12 cellular contexts compared by ENCODE assay signal in the genomic region with DNA sequence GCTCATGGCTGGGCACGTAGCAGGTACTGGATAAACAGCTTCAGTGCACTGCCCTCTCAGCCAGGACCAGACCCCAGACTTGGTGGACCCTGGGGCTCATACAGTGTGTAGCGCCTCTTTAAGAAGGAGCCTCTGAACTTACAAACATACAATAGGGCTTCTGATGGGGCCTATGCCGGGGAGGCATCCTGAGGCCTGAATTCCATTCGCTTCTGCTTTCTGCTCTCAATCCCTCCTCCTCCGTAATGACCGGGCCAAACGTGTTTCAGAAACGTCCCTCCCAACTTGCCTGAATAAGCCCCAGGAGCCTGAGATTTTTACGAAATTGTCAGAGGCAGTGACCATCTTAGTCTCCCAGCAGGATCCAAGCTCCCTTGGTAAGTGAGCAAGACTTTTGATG.
DNase-seq lines count a peak whose midpoint lies in the region; TF ChIP-seq lines count a peak whose summit lies in the region.
"Had no signal": no experiment of that assay in that cellular context is flagged by ENCODE, and none has a peak within 500 bp of the region (broad histone marks: within the 10 kb centered on the region; RNA-seq: fewer than 3 reads in every experiment).

No MANE protein-coding gene starts in this region.

- peaks cover 8% of the 10 kb centered on the region; the same call in 1 of the 2 replicates for H3K9me3 ChIP-seq in OCI-LY7 (ENCODE audit: low read length)
- no peaks in the 10 kb centered on the region for H3K9me3 ChIP-seq in hepatocyte (ENCODE audit: low read depth)
- no peaks in the 10 kb centered on the region for H3K9me3 ChIP-seq in thyroid gland
- H3K9me3 ChIP-seq: heart right ventricle had no signal

- H3K4me3 ChIP-seq in H7 (ENCODE audit: insufficient read depth, low read depth, low read length) (no peak overlapping the region), OCI-LY7 (ENCODE audit: low read depth, low read length, poor library complexity, severe bottlenecking) (peak overlapping the region; percentile 58), hepatocyte (no peak overlapping the region), thyroid gland (replicated peaks in 1 of 3) (no peak overlapping the region)
- H3K4me3 ChIP-seq: heart right ventricle had no signal

- no peaks in the 10 kb centered on the region; the same call in 1 of the 2 replicates for H3K36me3 ChIP-seq in H7 (replicated peaks; ENCODE audit: control insufficient read depth, insufficient read depth, low read length)
- no peaks in the 10 kb centered on the region; the same call in 1 of the 2 replicates for H3K36me3 ChIP-seq in OCI-LY7 (ENCODE audit: insufficient read depth, low read length)
- no peaks in the 10 kb centered on the region for H3K36me3 ChIP-seq in hepatocyte (replicated peaks; ENCODE audit: insufficient read depth, low read depth)
- H3K36me3 ChIP-seq in thyroid gland = no peaks in the 10 kb centered on the region
- H3K36me3 ChIP-seq: heart right ventricle had no signal

- H2AFZ ChIP-seq in OCI-LY7 (ENCODE audit: low read length) (peak overlapping the region; percentile 0; the same call in 1 of the 2 replicates), hepatocyte (no peak overlapping the region)

- H3K4me2 ChIP-seq in OCI-LY7 (ENCODE audit: low read length) (peak overlapping the region; percentile 93), hepatocyte (no peak overlapping the region)

- intact Hi-C loops in OCI-LY7 (cut with micrococcal nuclease; ENCODE audit: unreplicated experiment) = loop anchor here (2.0 kb wide), 2 partner anchors 46 to 228 kb away; no protein-coding TSS in a partner anchor
- intact Hi-C loops in thyroid gland (cut with DNase I) = no loop called here
- intact Hi-C loops in posterior cingulate gyrus (cut with DNase I) = no loop called here

- H4K20me1 ChIP-seq in OCI-LY7 (ENCODE audit: insufficient read depth, low read length) (no peaks in the 10 kb centered on the region), hepatocyte (ENCODE audit: insufficient read depth, poor library complexity, severe bottlenecking) (no peaks in the 10 kb centered on the region)

- POLR2A ChIA-PET in OCI-LY7 (lab: Charles Lee) = interaction anchor here (0.6 to 7.1 kb wide), 26 partner anchors 11 to 181 kb away, joined by 3 to 107 read pairs (median 6); no protein-coding TSS in a partner anchor

- peak; percentile 53 for DNase-seq in H7
- peak; percentile 46 for DNase-seq in OCI-LY7 (ENCODE audit: low spot score)
- no peak for DNase-seq in hepatocyte (ENCODE audit: low spot score)
- no peak for DNase-seq in thyroid gland
- no peak for DNase-seq in NCI-H2107 treated with DMSO at 0.1 percent for 48 hours (lab: John Stamatoyannopoulos, UW; ENCODE audit: unreplicated experiment)
- no peak for DNase-seq in NCI-H2029 (lab: John Stamatoyannopoulos, UW)
- DNase-seq in posterior cingulate gyrus = no peak
- DNase-seq: effector CD8-positive, alpha-beta T cell; HCEC 1CT; heart right ventricle; NCI-H1436; stimulated activated CD4-positive, alpha-beta T cell treated with anti-CD3 and anti-CD28 coated beads, Interleukin-2, amount 100 ng/mL, for 48 hours had no signal

- TF ChIP-seq CTCF in OCI-LY7 (conservative IDR thresholded peaks at IDR 0.05; ENCODE audit: low read length) (no peak), hepatocyte (IDR thresholded peaks at IDR 0.05; ENCODE audit: poor library complexity) (no peak), thyroid gland (IDR thresholded peaks at IDR 0.05) (no peak)

- WGBS in hepatocyte (ENCODE audit: low lambda C conversion rate, missing lambda C conversion rate) = 61% methylated on average over 9 of the region's 9 CpGs
- 80 to 85% methylated on average over 8 to 9 of the region's 9 CpGs for WGBS in thyroid gland, 2 donors

- peak overlapping the region; percentile 99 for H3K27ac ChIP-seq in OCI-LY7 (ENCODE audit: low read depth, low read length, poor library complexity, severe bottlenecking)
- peak overlapping the region; percentile 89 for H3K27ac ChIP-seq in hepatocyte
- H3K27ac ChIP-seq in thyroid gland = peak overlapping the region in 2 of 3 donors; percentile 44 to 73

- no peaks in the 10 kb centered on the region for H3K9me2 ChIP-seq in OCI-LY7 (ENCODE audit: insufficient read depth, low read length)
- no peaks in the 10 kb centered on the region for H3K9me2 ChIP-seq in hepatocyte (replicated peaks; ENCODE audit: insufficient read depth)

- peaks cover 22% of the 10 kb centered on the region; the same call in 1 of the 2 replicates for H3K79me2 ChIP-seq in OCI-LY7 (ENCODE audit: insufficient read depth, low read depth, low read length)
- H3K79me2 ChIP-seq in hepatocyte = no peaks in the 10 kb centered on the region

- H3K4me1 ChIP-seq in OCI-LY7 (ENCODE audit: insufficient read depth, low read length, poor library complexity, severe bottlenecking) = peaks cover 84% of the 10 kb centered on the region
- peaks cover 11% of the 10 kb centered on the region for H3K4me1 ChIP-seq in hepatocyte (ENCODE audit: insufficient read depth)
- peaks cover 19 to 30% of the 10 kb centered on the region in 2 donors for H3K4me1 ChIP-seq in thyroid gland

- CTCF ChIA-PET in OCI-LY7 (lab: Charles Lee; ENCODE audit: unreplicated experiment) = interaction anchor here (0.6 to 2.2 kb wide), 4 partner anchors 11 to 228 kb away, joined by 4 to 7 read pairs (median 5); no protein-coding TSS in a partner anchor

- no TSS peak for BruUV-seq in OCI-LY7 (replicated peaks; lab: Mats Ljungman, UMichigan)

- H3K27me3 ChIP-seq in H7 (ENCODE audit: control insufficient read depth, insufficient read depth, low read length) (no peaks in the 10 kb centered on the region), hepatocyte (no peaks in the 10 kb centered on the region), thyroid gland (no peaks in the 10 kb centered on the region)
- H3K27me3 ChIP-seq: heart right ventricle had no signal

- TF ChIP-seq POLR2A in thyroid gland (IDR thresholded peaks at IDR 0.05) = no peak

Comparison
In these comparisons a context has a peak if more than half of its experiments do, and no peak if none do; other contexts are left out.
1. DNase-seq: peak in H7 (single experiment) and OCI-LY7 (single experiment); none in hepatocyte (single experiment), thyroid gland (0 of 2), NCI-H2107 treated with DMSO at 0.1 percent for 48 hours (single experiment), NCI-H2029 (single experiment) and posterior cingulate gyrus (0 of 10).
2. Peak in every context shown above with its lines, with median percentiles within 50 percentile points of each other: H3K27ac ChIP-seq.